In the genomic region with DNA sequence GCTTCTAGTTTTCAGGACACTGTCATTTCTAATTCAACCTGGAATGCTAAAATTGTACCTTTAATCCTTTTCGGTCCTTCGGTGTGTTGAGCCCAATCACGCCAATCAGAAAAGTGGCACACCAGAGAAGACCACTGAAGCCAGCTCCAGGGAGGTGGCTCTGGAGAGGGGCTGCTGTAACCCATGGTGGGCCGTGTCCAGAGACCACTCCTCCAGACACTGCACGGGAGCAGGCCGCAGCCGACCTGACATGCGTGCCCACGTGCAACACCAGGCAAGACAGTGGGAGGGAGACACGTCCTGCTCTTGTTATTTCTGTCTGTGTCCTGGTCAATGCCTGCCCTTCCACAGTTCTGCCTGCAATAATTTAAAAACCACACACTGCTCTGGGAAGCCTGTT, we compare ENCODE assay signal across 18 cellular contexts.
DNase-seq lines count a peak whose midpoint lies in the region; ATAC-seq and TF ChIP-seq lines count a peak whose summit lies in the region.
"Had no signal": no experiment of that assay in that cellular context is flagged by ENCODE, and none has a peak within 500 bp of the region (broad histone marks: within the 10 kb centered on the region; RNA-seq: fewer than 3 reads in every experiment).

No MANE protein-coding gene starts in this region.

- peaks cover 3% of the 10 kb centered on the region for H3K27me3 Mint-ChIP-seq in activated naive CD8-positive, alpha-beta T cell treated with anti-CD3 and anti-CD28 coated beads, Interleukin-2, amount 10 ng/mL, durations not matched to agents 7 days and 5 days
- H3K27me3 Mint-ChIP-seq in naive thymus-derived CD8-positive, alpha-beta T cell = peaks cover 0 to 1% (median 0%) of the 10 kb centered on the region in 5 donors
- H3K27me3 Mint-ChIP-seq in type B pancreatic cell = no peaks in the 10 kb centered on the region

- CTCF ChIA-PET in HEK293T (lab: Yijun Ruan, JAX) = no interaction called here

- ATAC-seq in Right ventricle myocardium inferior = no peak
- no peak for ATAC-seq in activated naive CD8-positive, alpha-beta T cell treated with anti-CD3 and anti-CD28 coated beads, Interleukin-2, amount 10 ng/mL, durations not matched to agents 7 days and 5 days (ENCODE audit: low read depth)
- ATAC-seq in naive thymus-derived CD8-positive, alpha-beta T cell = no peak
- no peak for ATAC-seq in HG03520 (IDR thresholded peaks at IDR 0.05; ENCODE audit: unreplicated experiment)
- ATAC-seq: HCT116 had no signal

- no peaks in the 10 kb centered on the region for H3K4me1 ChIP-seq in right atrium auricular region

- no peak overlapping the region for H3K27ac ChIP-seq in right atrium auricular region
- H3K27ac ChIP-seq: HL-60, PC-9 had no signal

- intact Hi-C loops in Right ventricle myocardium inferior (cut with DNase I) (no loop called here), posterior vena cava (cut with DNase I) (no loop called here)

- no peaks in the 10 kb centered on the region for H3K9me3 ChIP-seq in right atrium auricular region

- DNase-seq in Right ventricle myocardium inferior (ENCODE audit: missing footprints) = peak; percentile 27
- DNase-seq in right atrium auricular region (ENCODE audit: low spot score) = no peak
- peak; percentile 7 for DNase-seq in activated naive CD8-positive, alpha-beta T cell treated with anti-CD3 and anti-CD28 coated beads, Interleukin-2, amount 10 ng/mL, durations not matched to agents 7 days and 5 days
- no peak for DNase-seq in naive thymus-derived CD8-positive, alpha-beta T cell
- no peak for DNase-seq in type B pancreatic cell (ENCODE audit: extremely low spot score, unreplicated experiment)
- no peak for DNase-seq in HEK293T (ENCODE audit: extremely low spot score)
- no peak for DNase-seq in posterior vena cava (ENCODE audit: low spot score)
- DNase-seq: AML-193; DND-41; GDM1; KBM-7; NCI-H226; NCI-H526 treated with DMSO at 0.1 percent for 48 hours; NK-92 treated with Interleukin-12 subunit alpha and Interleukin-12 subunit beta, amount 100 ng/mL, for 24 hours; PC-9 had no signal

- peaks cover 6% of the 10 kb centered on the region for H3K36me3 Mint-ChIP-seq in activated naive CD8-positive, alpha-beta T cell treated with anti-CD3 and anti-CD28 coated beads, Interleukin-2, amount 10 ng/mL, durations not matched to agents 7 days and 5 days
- H3K36me3 Mint-ChIP-seq in naive thymus-derived CD8-positive, alpha-beta T cell = peaks cover 11 to 33% (median 18%) of the 10 kb centered on the region in 3 donors
- H3K36me3 Mint-ChIP-seq in type B pancreatic cell = peaks cover 41% of the 10 kb centered on the region

- no peak for TF ChIP-seq CTCF in right atrium auricular region (IDR thresholded peaks at IDR 0.05)
- no peak for TF ChIP-seq CTCF in type B pancreatic cell (conservative IDR thresholded peaks at IDR 0.05)

- POLR2A ChIA-PET in activated naive CD8-positive, alpha-beta T cell treated with anti-CD3 and anti-CD28 coated beads, Interleukin-2, amount 10 ng/mL, durations not matched to agents 7 days and 5 days (lab: Charles Lee) = no interaction called here
- POLR2A ChIA-PET in naive thymus-derived CD8-positive, alpha-beta T cell (lab: Charles Lee) = no interaction called here
- POLR2A ChIA-PET in HEK293T (lab: Yijun Ruan, JAX) = no interaction called here

- peak overlapping the region; percentile 66 for H3K4me3 Mint-ChIP-seq in activated naive CD8-positive, alpha-beta T cell treated with anti-CD3 and anti-CD28 coated beads, Interleukin-2, amount 10 ng/mL, durations not matched to agents 7 days and 5 days
- H3K4me3 Mint-ChIP-seq in naive thymus-derived CD8-positive, alpha-beta T cell = peak overlapping the region in 5 of 10 donors; percentile 8 to 78 (median 20)
- H3K4me3 Mint-ChIP-seq in type B pancreatic cell = no peak overlapping the region

- no peaks in the 10 kb centered on the region for H3K27me3 ChIP-seq in right atrium auricular region

- peaks cover 6% of the 10 kb centered on the region for H3K9me3 Mint-ChIP-seq in activated naive CD8-positive, alpha-beta T cell treated with anti-CD3 and anti-CD28 coated beads, Interleukin-2, amount 10 ng/mL, durations not matched to agents 7 days and 5 days
- H3K9me3 Mint-ChIP-seq in naive thymus-derived CD8-positive, alpha-beta T cell = peaks cover 0 to 11% (median 4%) of the 10 kb centered on the region in 9 donors
- no peaks in the 10 kb centered on the region for H3K9me3 Mint-ChIP-seq in type B pancreatic cell

- H3K36me3 ChIP-seq in right atrium auricular region = peaks cover 51% of the 10 kb centered on the region

- no peak overlapping the region for H3K4me3 ChIP-seq in right atrium auricular region
- H3K4me3 ChIP-seq: PC-9 had no signal

- H3K27ac Mint-ChIP-seq in activated naive CD8-positive, alpha-beta T cell treated with anti-CD3 and anti-CD28 coated beads, Interleukin-2, amount 10 ng/mL, durations not matched to agents 7 days and 5 days = peak overlapping the region; percentile 87
- peak overlapping the region in 8 of 10 donors; percentile 24 to 90 (median 77) for H3K27ac Mint-ChIP-seq in naive thymus-derived CD8-positive, alpha-beta T cell
- H3K27ac Mint-ChIP-seq in type B pancreatic cell = peak overlapping the region; percentile 50

- H3K4me1 Mint-ChIP-seq in activated naive CD8-positive, alpha-beta T cell treated with anti-CD3 and anti-CD28 coated beads, Interleukin-2, amount 10 ng/mL, durations not matched to agents 7 days and 5 days = peaks cover 29% of the 10 kb centered on the region
- H3K4me1 Mint-ChIP-seq in naive thymus-derived CD8-positive, alpha-beta T cell = peaks cover 13 to 26% (median 22%) of the 10 kb centered on the region in 4 donors
- H3K4me1 Mint-ChIP-seq in type B pancreatic cell (ENCODE audit: unreplicated experiment) = no peaks in the 10 kb centered on the region

TF ChIP-seq in HEK293T, 16 proteins besides CTCF, POLR2A, EP300 and RAD21:
- TF ChIP-seq CTBP1 (IDR thresholded peaks at IDR 0.05; ENCODE audit: borderline replicate concordance) = no peak
- no peak for TF ChIP-seq LEF1 (IDR thresholded peaks at IDR 0.05; ENCODE audit: borderline replicate concordance)
- TF ChIP-seq FOXA1 (IDR thresholded peaks at IDR 0.05) = no peak
- no peak for TF ChIP-seq SUZ12 (IDR thresholded peaks at IDR 0.05)
- TF ChIP-seq ARNT (IDR thresholded peaks at IDR 0.05) = no peak
- no peak for TF ChIP-seq HDGF (IDR thresholded peaks at IDR 0.05; ENCODE audit: borderline replicate concordance)
- TF ChIP-seq PKNOX1 (IDR thresholded peaks at IDR 0.05) = no peak
- TF ChIP-seq TARDBP (IDR thresholded peaks at IDR 0.05) = no peak
- TF ChIP-seq NFRKB (IDR thresholded peaks at IDR 0.05) = no peak
- TF ChIP-seq FOXK2 (IDR thresholded peaks at IDR 0.05) = no peak
- TF ChIP-seq ZNF384 (IDR thresholded peaks at IDR 0.05) = no peak
- TF ChIP-seq BHLHE40 (IDR thresholded peaks at IDR 0.05; ENCODE audit: borderline replicate concordance) = no peak
- TF ChIP-seq FOXM1 (IDR thresholded peaks at IDR 0.05; ENCODE audit: borderline replicate concordance) = no peak
- no peak for TF ChIP-seq L3MBTL2 (conservative IDR thresholded peaks at IDR 0.05)
- TF ChIP-seq SP1 (IDR thresholded peaks at IDR 0.05) = no peak
- no peak for TF ChIP-seq ELF4 (IDR thresholded peaks at IDR 0.05)

Comparison
In these comparisons a context has a peak if more than half of its experiments do, and no peak if none do; other contexts are left out.
1. DNase-seq: peak in Right ventricle myocardium inferior (single experiment) and activated naive CD8-positive, alpha-beta T cell treated with anti-CD3 and anti-CD28 coated beads, Interleukin-2, amount 10 ng/mL, durations not matched to agents 7 days and 5 days (single experiment); none in right atrium auricular region (single experiment), naive thymus-derived CD8-positive, alpha-beta T cell (0 of 10), type B pancreatic cell (single experiment), HEK293T (single experiment) and posterior vena cava (single experiment).
2. Peak in every context shown above with its lines, with median percentiles within 50 percentile points of each other: H3K27ac Mint-ChIP-seq.